ENCODE assay signal across 1 cellular context in genomic region chr22:28711820-28712777, GRCh38.
TF ChIP-seq lines count a peak whose summit lies in the region.

No MANE protein-coding gene starts in this region.

TF ChIP-seq in HepG2, 621 proteins besides CTCF, POLR2A, EP300 and RAD21 (continued from another document and continues in another):
- TF ChIP-seq ZBTB3 (CRISPR knock-in tag; IDR thresholded peaks at IDR 0.05; ENCODE audit: borderline replicate concordance, low read depth) (no peak), ATF4 (CRISPR knock-in tag; IDR thresholded peaks at IDR 0.05) (peak in 1 of 2 experiments; percentile 74; a peak in 2 of 4 replicates), SMYD3 (CRISPR knock-in tag; IDR thresholded peaks at IDR 0.05) (no peak), ATF6 (CRISPR knock-in tag; conservative IDR thresholded peaks at IDR 0.05) (no peak), ZNF589 (CRISPR knock-in tag; conservative IDR thresholded peaks at IDR 0.05) (no peak), ZBED4 (CRISPR knock-in tag; IDR thresholded peaks at IDR 0.05; ENCODE audit: borderline replicate concordance) (peak; percentile 40; the same call in 1 of the 2 replicates), TEAD2 (CRISPR knock-in tag; IDR thresholded peaks at IDR 0.05) (no peak), AFF4 (CRISPR knock-in tag; IDR thresholded peaks at IDR 0.05) (no peak), ZNF598 (CRISPR knock-in tag; IDR thresholded peaks at IDR 0.05; ENCODE audit: borderline replicate concordance) (no peak), CREM (IDR thresholded peaks at IDR 0.05) (peak; percentile 65), CREM (CRISPR knock-in tag; IDR thresholded peaks at IDR 0.05) (no peak), TCF12 (IDR thresholded peaks at IDR 0.05) (no peak), TCF12 (CRISPR knock-in tag; IDR thresholded peaks at IDR 0.05) (0 out of 2 replicates have a peak, but pooled peaks have one; percentile 44), ZNF629 (CRISPR knock-in tag; conservative IDR thresholded peaks at IDR 0.05) (no peak), SOX5 (CRISPR knock-in tag; IDR thresholded peaks at IDR 0.05; ENCODE audit: borderline replicate concordance) (peak; percentile 71; the same call in 1 of the 2 replicates), POGZ (CRISPR knock-in tag; IDR thresholded peaks at IDR 0.05) (peak; percentile 39; the same call in 1 of the 2 replicates), ZNF274 (CRISPR knock-in tag; IDR thresholded peaks at IDR 0.05) (no peak), ZNF44 (CRISPR knock-in tag; IDR thresholded peaks at IDR 0.05) (no peak), EHMT2 (IDR thresholded peaks at IDR 0.05; ENCODE audit: borderline replicate concordance, low read depth, low read length) (peak; percentile 54; the same call in 1 of the 2 replicates), KDM5A (IDR thresholded peaks at IDR 0.05; ENCODE audit: borderline replicate concordance, low read length) (no peak; the same call in 1 of the 2 replicates), LCORL (IDR thresholded peaks at IDR 0.05) (peak; percentile 40; the same call in 1 of the 2 replicates), LCORL (CRISPR knock-in tag; IDR thresholded peaks at IDR 0.05) (peak; percentile 66; the same call in 1 of the 2 replicates), SIN3B (IDR thresholded peaks at IDR 0.05; ENCODE audit: low read length) (no peak), TARDBP (CRISPR knock-in tag; IDR thresholded peaks at IDR 0.05) (peak; percentile 59; the same call in 1 of the 2 replicates), ZNF556 (CRISPR knock-in tag; IDR thresholded peaks at IDR 0.05; ENCODE audit: borderline replicate concordance) (no peak; the same call in 1 of the 2 replicates), XBP1 (CRISPR knock-in tag; IDR thresholded peaks at IDR 0.05) (no peak), SRY (CRISPR knock-in tag; IDR thresholded peaks at IDR 0.05) (no peak), ZNF775 (CRISPR knock-in tag; IDR thresholded peaks at IDR 0.05; ENCODE audit: borderline replicate concordance) (peak; percentile 88; the same call in 1 of the 2 replicates), NAIF1 (CRISPR knock-in tag; IDR thresholded peaks at IDR 0.05; ENCODE audit: borderline replicate concordance) (no peak), MED1 (CRISPR knock-in tag; IDR thresholded peaks at IDR 0.05) (0 out of 2 replicates have a peak, but pooled peaks have one; percentile 6), ZNF292 (CRISPR knock-in tag; IDR thresholded peaks at IDR 0.05; ENCODE audit: borderline replicate concordance, low read depth) (no peak; the same call in 1 of the 2 replicates), DMAP1 (CRISPR knock-in tag; IDR thresholded peaks at IDR 0.05) (no peak), MIER2 (CRISPR knock-in tag; IDR thresholded peaks at IDR 0.05) (no peak), MXD1 (CRISPR knock-in tag; IDR thresholded peaks at IDR 0.05) (no peak), ZNF367 (CRISPR knock-in tag; IDR thresholded peaks at IDR 0.05; ENCODE audit: borderline replicate concordance) (no peak), ATF2 (CRISPR knock-in tag; IDR thresholded peaks at IDR 0.05) (no peak; the same call in 1 of the 2 replicates), ZNF646 (CRISPR knock-in tag; IDR thresholded peaks at IDR 0.05) (no peak), ZNF800 (CRISPR knock-in tag; IDR thresholded peaks at IDR 0.05) (no peak)
